In genomic region chrX:118660085-118660484, GRCh38 we compare ENCODE assay signal across 28 cellular contexts.
"Had no signal": no experiment of that assay in that cellular context is flagged by ENCODE, and none has a peak within 500 bp of the region (broad histone marks: within the 10 kb centered on the region; RNA-seq: fewer than 3 reads in every experiment).

No MANE protein-coding gene starts in this region.

- H3K4me1 ChIP-seq: colonic mucosa, left lung, right lobe of liver, stomach, suprapubic skin, tibial artery, upper lobe of right lung had no signal

- H3K27ac Mint-ChIP-seq: activated B cell treated with CpG ODN at 0.5 μM for 24 hours; activated CD8-positive, alpha-beta memory T cell treated with anti-CD3 and anti-CD28 coated beads, Interleukin-2, amount 10 ng/mL, durations not matched to agents 7 days and 5 days; activated CD8-positive, alpha-beta T cell treated with anti-CD3 and anti-CD28 coated beads for 36 hours; activated T-helper 2 cell treated with anti-CD3 and anti-CD28 coated beads, Interferon-gamma antibody, Interleukin-2, Interleukin-4, amounts not matched to agents 10 μg/mL and 5 μg/mL and 100 μg/mL, durations not matched to agents 14 hours and 24 hours and 36 hours; brain; nephron; stimulated activated effector memory CD8-positive, alpha-beta T cell treated with anti-CD3 and anti-CD28 coated beads, Interleukin-12 subunit alpha, Interleukin-12 subunit beta, amount 100 ng/mL, for 72 hours; T-helper 2 cell treated with Interferon-gamma antibody and Interleukin-4, amounts not matched to agents 5 μg/mL and 100 μg/mL, for 36 hours had no signal

- ATAC-seq: activated CD8-positive, alpha-beta memory T cell treated with anti-CD3 and anti-CD28 coated beads, Interleukin-2, amount 10 ng/mL, durations not matched to agents 7 days and 5 days; activated CD8-positive, alpha-beta T cell treated with anti-CD3 and anti-CD28 coated beads for 36 hours; heart left ventricle; left lung; right lobe of liver; stimulated activated effector memory CD8-positive, alpha-beta T cell treated with anti-CD3 and anti-CD28 coated beads, Interleukin-12 subunit alpha, Interleukin-12 subunit beta, amount 100 ng/mL, for 72 hours; upper lobe of right lung had no signal

- H3K9me3 Mint-ChIP-seq: activated B cell treated with CpG ODN at 0.5 μM for 24 hours; activated CD8-positive, alpha-beta T cell treated with anti-CD3 and anti-CD28 coated beads for 36 hours; activated naive CD4-positive, alpha-beta T cell treated with anti-CD3 and anti-CD28 coated beads, Interleukin-2, amount 50 U/mL, for 24 hours; activated T-helper 2 cell treated with anti-CD3 and anti-CD28 coated beads, Interferon-gamma antibody, Interleukin-2, Interleukin-4, amounts not matched to agents 10 μg/mL and 5 μg/mL and 100 μg/mL, durations not matched to agents 14 hours and 24 hours and 36 hours; brain; stimulated activated effector memory CD8-positive, alpha-beta T cell treated with anti-CD3 and anti-CD28 coated beads, Interleukin-12 subunit alpha, Interleukin-12 subunit beta, amount 100 ng/mL, for 72 hours; T-helper 2 cell treated with Interferon-gamma antibody and Interleukin-4, amounts not matched to agents 5 μg/mL and 100 μg/mL, for 36 hours had no signal

- H3K27me3 Mint-ChIP-seq: activated B cell treated with CpG ODN at 0.5 μM for 24 hours; activated CD8-positive, alpha-beta memory T cell treated with anti-CD3 and anti-CD28 coated beads, Interleukin-2, amount 10 ng/mL, durations not matched to agents 7 days and 5 days; activated CD8-positive, alpha-beta T cell treated with anti-CD3 and anti-CD28 coated beads for 36 hours; activated naive CD4-positive, alpha-beta T cell treated with anti-CD3 and anti-CD28 coated beads, Interleukin-2, amount 50 U/mL, for 24 hours had no signal

- H3K4me1 Mint-ChIP-seq: activated CD8-positive, alpha-beta memory T cell treated with anti-CD3 and anti-CD28 coated beads, Interleukin-2, amount 10 ng/mL, durations not matched to agents 7 days and 5 days; activated naive CD4-positive, alpha-beta T cell treated with anti-CD3 and anti-CD28 coated beads, Interleukin-2, amount 50 U/mL, for 24 hours; brain; nephron had no signal

- H3K27ac ChIP-seq: cardiac muscle cell, colonic mucosa, heart left ventricle, left lung, right lobe of liver, stomach, suprapubic skin, tibial artery, upper lobe of right lung had no signal

- DNase-seq: activated B cell treated with CpG ODN at 0.5 μM for 24 hours; activated CD4-positive, alpha-beta T cell treated with anti-CD3 and anti-CD28 coated beads, Interleukin-2, amount 50 U/mL, for 1 hour; activated CD8-positive, alpha-beta memory T cell treated with anti-CD3 and anti-CD28 coated beads, Interleukin-2, amount 10 ng/mL, durations not matched to agents 7 days and 5 days; activated CD8-positive, alpha-beta T cell treated with anti-CD3 and anti-CD28 coated beads for 36 hours; activated T-cell treated with anti-CD3 and anti-CD28 coated beads, Interleukin-2, amount 50 U/mL, for 48 hours; aorta; cerebellar nuclear complex; colonic mucosa; dorsolateral prefrontal cortex; effector memory CD4-positive, alpha-beta T cell; heart left ventricle; left lung; right lobe of liver; stimulated activated CD4-positive, alpha-beta T cell treated with anti-CD3 and anti-CD28 coated beads, Interleukin-12 subunit alpha, Interleukin-12 subunit beta, amount 100 ng/mL, for 4 hours; stimulated activated CD4-positive, alpha-beta T cell treated with anti-CD3 and anti-CD28 coated beads, Interleukin-4, amount 100 ng/mL, for 1 hour; stomach; T-helper 1 cell; tibial artery; upper lobe of right lung had no signal

- H3K36me3 ChIP-seq: cardiac muscle cell, colonic mucosa, right lobe of liver, suprapubic skin, upper lobe of right lung had no signal

- H3K27me3 ChIP-seq: cardiac muscle cell, colonic mucosa, heart left ventricle, left lung, right lobe of liver, stomach, suprapubic skin, tibial artery, upper lobe of right lung had no signal

- H3K4me3 Mint-ChIP-seq: activated B cell treated with CpG ODN at 0.5 μM for 24 hours; activated CD8-positive, alpha-beta memory T cell treated with anti-CD3 and anti-CD28 coated beads, Interleukin-2, amount 10 ng/mL, durations not matched to agents 7 days and 5 days; activated CD8-positive, alpha-beta T cell treated with anti-CD3 and anti-CD28 coated beads for 36 hours; activated naive CD4-positive, alpha-beta T cell treated with anti-CD3 and anti-CD28 coated beads, Interleukin-2, amount 50 U/mL, for 24 hours; brain; nephron; stimulated activated effector memory CD8-positive, alpha-beta T cell treated with anti-CD3 and anti-CD28 coated beads, Interleukin-12 subunit alpha, Interleukin-12 subunit beta, amount 100 ng/mL, for 72 hours; T-helper 2 cell treated with Interferon-gamma antibody and Interleukin-4, amounts not matched to agents 5 μg/mL and 100 μg/mL, for 36 hours had no signal

- H3K9me3 ChIP-seq: colonic mucosa, heart left ventricle, left lung, right lobe of liver, stomach, suprapubic skin, tibial artery, upper lobe of right lung had no signal

- H3K4me3 ChIP-seq: cardiac muscle cell, colonic mucosa, dorsolateral prefrontal cortex, heart left ventricle, left lung, lung, right lobe of liver, stomach, suprapubic skin, tibial artery, upper lobe of right lung had no signal
